ENCODE assay signal across 10 cellular contexts in genomic region chr22:26482171-26482570, GRCh38. TPM values are rescaled to one million over a fixed set of nuclear protein-coding genes. Genes with fewer than 3 reads are reported as not detected.
DNase-seq lines count a peak whose midpoint lies in the region; ATAC-seq and TF ChIP-seq lines count a peak whose summit lies in the region.
"Had no signal": no experiment of that assay in that cellular context is flagged by ENCODE, and none has a peak within 500 bp of the region (broad histone marks: within the 10 kb centered on the region; RNA-seq: fewer than 3 reads in every experiment).

No MANE protein-coding gene starts in this region.

- H4K20me1 ChIP-seq in OCI-LY1 (ENCODE audit: insufficient read depth, low read length) = no peaks in the 10 kb centered on the region

- H3K4me1 ChIP-seq in OCI-LY1 (ENCODE audit: insufficient read depth, low read length, severe bottlenecking) (peaks cover 86% of the 10 kb centered on the region), skeletal muscle satellite cell (ENCODE audit: control insufficient read depth, insufficient read depth, low read length) (peaks cover 29% of the 10 kb centered on the region), sigmoid colon (peaks cover 0 to 63% (median 57%) of the 10 kb centered on the region in 4 donors)

- 47 to 50% methylated on average over 5 of the region's 5 CpGs for WGBS in sigmoid colon, 2 donors

- H3K27ac ChIP-seq in OCI-LY1 (ENCODE audit: low read depth, low read length, poor library complexity, severe bottlenecking) (peak overlapping the region; percentile 94), sigmoid colon (peak overlapping the region in 1 of 4 donors; percentile 91)

- H3K4me3 Mint-ChIP-seq in activated CD8-positive, alpha-beta memory T cell treated with anti-CD3 and anti-CD28 coated beads, Interleukin-2, amount 10 ng/mL, durations not matched to agents 7 days and 5 days = peak overlapping the region; percentile 93
- peak overlapping the region; percentile 86 for H3K4me3 Mint-ChIP-seq in dendritic cell treated with granulocyte-macrophage colony-stimulating factor and Interleukin-4, amounts not matched to agents 40 ng/mL and 50 ng/mL, for 4 days

- TF ChIP-seq POLR2A in sigmoid colon (IDR thresholded peaks at IDR 0.05) = no peak

- peaks cover 60% of the 10 kb centered on the region for H3K79me2 ChIP-seq in OCI-LY1 (ENCODE audit: insufficient read depth, low read length)

- H2AFZ ChIP-seq in OCI-LY1 (ENCODE audit: low read length) = no peak overlapping the region

- peaks cover 30% of the 10 kb centered on the region; the same call in 1 of the 2 replicates for H3K36me3 ChIP-seq in OCI-LY1 (ENCODE audit: insufficient read depth, low read length)
- peaks cover 17% of the 10 kb centered on the region for H3K36me3 ChIP-seq in skeletal muscle satellite cell (ENCODE audit: insufficient read depth, low read length)
- H3K36me3 ChIP-seq in sigmoid colon = peaks cover 0 to 20% (median under 1%) of the 10 kb centered on the region in 4 donors

- peaks cover 27% of the 10 kb centered on the region for H3K36me3 Mint-ChIP-seq in activated CD8-positive, alpha-beta memory T cell treated with anti-CD3 and anti-CD28 coated beads, Interleukin-2, amount 10 ng/mL, durations not matched to agents 7 days and 5 days
- peaks cover 60% of the 10 kb centered on the region for H3K36me3 Mint-ChIP-seq in dendritic cell treated with granulocyte-macrophage colony-stimulating factor and Interleukin-4, amounts not matched to agents 40 ng/mL and 50 ng/mL, for 4 days (ENCODE audit: low read depth)

- TF ChIP-seq EP300 in sigmoid colon (IDR thresholded peaks at IDR 0.05) = no peak

- H3F3A ChIP-seq in OCI-LY1 (ENCODE audit: insufficient read depth, low read length) = peaks cover 8% of the 10 kb centered on the region; the same call in 1 of the 2 replicates

- H3K9ac ChIP-seq in OCI-LY1 (ENCODE audit: low read length) = peak overlapping the region; percentile 90
- H3K9ac ChIP-seq in skeletal muscle satellite cell (ENCODE audit: low read depth, low read length) = peak overlapping the region; percentile 98

- no peak for TF ChIP-seq CTCF in OCI-LY1 (IDR thresholded peaks at IDR 0.05; ENCODE audit: low read length)
- TF ChIP-seq CTCF in sigmoid colon (IDR thresholded peaks at IDR 0.05) = no peak

- CTCF ChIA-PET in activated CD8-positive, alpha-beta memory T cell treated with anti-CD3 and anti-CD28 coated beads, Interleukin-2, amount 10 ng/mL, durations not matched to agents 7 days and 5 days (lab: Charles Lee) = interaction anchor here (0.9 to 4.8 kb wide), 11 partner anchors 9 to 191 kb away, joined by 3 to 26 read pairs (median 6); partner anchors contain the start of genes ASPHD2 and MIAT

- H3K27me3 ChIP-seq in OCI-LY1 (ENCODE audit: insufficient read depth, low read length) (no peaks in the 10 kb centered on the region), skeletal muscle satellite cell (ENCODE audit: control insufficient read depth, insufficient read depth, low read length) (no peaks in the 10 kb centered on the region), sigmoid colon (no peaks in the 10 kb centered on the region)

- H3K4me3 ChIP-seq in OCI-LY1 (ENCODE audit: low read depth, low read length, poor library complexity, severe bottlenecking) (peak overlapping the region; percentile 88), skeletal muscle satellite cell (ENCODE audit: low read length) (peak overlapping the region; percentile 95), sigmoid colon (no peak overlapping the region)

- H3K9me2 ChIP-seq in OCI-LY1 (ENCODE audit: low read depth, low read length) = no peaks in the 10 kb centered on the region

- intact Hi-C loops in dendritic cell treated with granulocyte-macrophage colony-stimulating factor and Interleukin-4, amounts not matched to agents 40 ng/mL and 50 ng/mL, for 4 days (cut with micrococcal nuclease) = no loop called here
- intact Hi-C loops in sigmoid colon (cut with DNase I) = no loop called here

- no peaks in the 10 kb centered on the region for H3K9me3 Mint-ChIP-seq in activated CD8-positive, alpha-beta memory T cell treated with anti-CD3 and anti-CD28 coated beads, Interleukin-2, amount 10 ng/mL, durations not matched to agents 7 days and 5 days (ENCODE audit: low read depth)
- H3K9me3 Mint-ChIP-seq in dendritic cell treated with granulocyte-macrophage colony-stimulating factor and Interleukin-4, amounts not matched to agents 40 ng/mL and 50 ng/mL, for 4 days = no peaks in the 10 kb centered on the region

- H3K4me2 ChIP-seq in OCI-LY1 (ENCODE audit: low read length) = peak overlapping the region; percentile 86
- peak overlapping the region; percentile 95 for H3K4me2 ChIP-seq in skeletal muscle satellite cell (ENCODE audit: low read length)

- peak overlapping the region; percentile 88 for H3K27ac Mint-ChIP-seq in activated CD8-positive, alpha-beta memory T cell treated with anti-CD3 and anti-CD28 coated beads, Interleukin-2, amount 10 ng/mL, durations not matched to agents 7 days and 5 days
- H3K27ac Mint-ChIP-seq in dendritic cell treated with granulocyte-macrophage colony-stimulating factor and Interleukin-4, amounts not matched to agents 40 ng/mL and 50 ng/mL, for 4 days = peak overlapping the region; percentile 95

- no peaks in the 10 kb centered on the region for H3K27me3 Mint-ChIP-seq in activated CD8-positive, alpha-beta memory T cell treated with anti-CD3 and anti-CD28 coated beads, Interleukin-2, amount 10 ng/mL, durations not matched to agents 7 days and 5 days
- no peaks in the 10 kb centered on the region for H3K27me3 Mint-ChIP-seq in dendritic cell treated with granulocyte-macrophage colony-stimulating factor and Interleukin-4, amounts not matched to agents 40 ng/mL and 50 ng/mL, for 4 days

- DNase-seq in activated CD8-positive, alpha-beta memory T cell treated with anti-CD3 and anti-CD28 coated beads, Interleukin-2, amount 10 ng/mL, durations not matched to agents 7 days and 5 days = no peak
- DNase-seq in activated CD8-positive, alpha-beta memory T cell treated with anti-CD3 and anti-CD28 coated beads, Interleukin-2, amount 50 U/mL, for 4 hours = no peak
- DNase-seq in putamen (ENCODE audit: low spot score) = no peak
- no peak for DNase-seq in sigmoid colon
- DNase-seq: small intestine; stimulated activated naive CD4-positive, alpha-beta T cell treated with Interleukin-2 at 50 U/mL for 16 hours had no signal

- peaks cover 79% of the 10 kb centered on the region for H3K4me1 Mint-ChIP-seq in activated CD8-positive, alpha-beta memory T cell treated with anti-CD3 and anti-CD28 coated beads, Interleukin-2, amount 10 ng/mL, durations not matched to agents 7 days and 5 days
- H3K4me1 Mint-ChIP-seq in dendritic cell treated with granulocyte-macrophage colony-stimulating factor and Interleukin-4, amounts not matched to agents 40 ng/mL and 50 ng/mL, for 4 days (ENCODE audit: low read depth) = peaks cover 79% of the 10 kb centered on the region

- no peaks in the 10 kb centered on the region for H3K9me3 ChIP-seq in OCI-LY1 (ENCODE audit: low read length)
- no peaks in the 10 kb centered on the region for H3K9me3 ChIP-seq in skeletal muscle satellite cell (replicated peaks; ENCODE audit: low read length)
- no peaks in the 10 kb centered on the region for H3K9me3 ChIP-seq in sigmoid colon

- no peak for ATAC-seq in activated CD8-positive, alpha-beta memory T cell treated with anti-CD3 and anti-CD28 coated beads, Interleukin-2, amount 10 ng/mL, durations not matched to agents 7 days and 5 days
- no peak for ATAC-seq in GM18498 (IDR thresholded peaks at IDR 0.05; ENCODE audit: unreplicated experiment)

RNA-seq across cellular contexts. Expression of gene HPS4, which starts 1.4 kb away (rescaled TPM):
- 10 to 100 TPM; 39.3 to 41.2 TPM for total RNA-seq in activated CD8-positive, alpha-beta memory T cell treated with anti-CD3 and anti-CD28 coated beads, Interleukin-2, amount 10 ng/mL, durations not matched to agents 7 days and 5 days
- total RNA-seq in skeletal muscle satellite cell (2012; rRNA removed) = 18.5 and 19.0 TPM in 2 replicates
- total RNA-seq in sigmoid colon = 10 to 100 TPM; 16.0 to 48.7 (median 20.5) TPM
- polyA plus RNA-seq in sigmoid colon = 10 to 100 TPM in 1 of 3 donors, 1 to 10 TPM in 2; 4.8 to 19.0 (median 9.0) TPM

RNA-seq across cellular contexts. Expression of gene SRRD, which starts 1.5 kb away (rescaled TPM):
- 10 to 100 TPM; 17.5 to 22.6 TPM for total RNA-seq in activated CD8-positive, alpha-beta memory T cell treated with anti-CD3 and anti-CD28 coated beads, Interleukin-2, amount 10 ng/mL, durations not matched to agents 7 days and 5 days
- total RNA-seq in skeletal muscle satellite cell (2012; rRNA removed) = 9.4 and 13.2 TPM in 2 replicates
- 10 to 100 TPM in 3 of 4 donors, 1 to 10 TPM in 1; 10.0 to 17.4 (median 11.3) TPM for total RNA-seq in sigmoid colon
- 10 to 100 TPM in 1 of 3 donors, 1 to 10 TPM in 2; 4.4 to 10.0 (median 4.8) TPM for polyA plus RNA-seq in sigmoid colon

RNA-seq across cellular contexts. Expression of gene TFIP11, which starts 30.1 kb away (rescaled TPM):
- total RNA-seq in activated CD8-positive, alpha-beta memory T cell treated with anti-CD3 and anti-CD28 coated beads, Interleukin-2, amount 10 ng/mL, durations not matched to agents 7 days and 5 days = 10 to 100 TPM; 58.0 to 64.8 TPM
- 27.1 and 28.4 TPM in 2 replicates for total RNA-seq in skeletal muscle satellite cell (2012; rRNA removed)
- total RNA-seq in sigmoid colon = 10 to 100 TPM; 14.0 to 19.1 (median 15.8) TPM
- 10 to 100 TPM in 2 of 3 donors, 1 to 10 TPM in 1; 8.4 to 18.2 (median 10.2) TPM for polyA plus RNA-seq in sigmoid colon

RNA-seq across cellular contexts. Expression of gene ASPHD2, which starts 53.1 kb away (rescaled TPM):
- total RNA-seq in activated CD8-positive, alpha-beta memory T cell treated with anti-CD3 and anti-CD28 coated beads, Interleukin-2, amount 10 ng/mL, durations not matched to agents 7 days and 5 days = 10 to 100 TPM; 15.3 to 17.0 TPM
- 0.51 and 2.6 TPM in 2 replicates for total RNA-seq in skeletal muscle satellite cell (2012; rRNA removed)
- total RNA-seq in sigmoid colon = 1 to 10 TPM in 3 of 4 donors, under 1 TPM in 1; 0.83 to 1.6 (median 1.3) TPM
- 1 to 10 TPM; 1.2 to 3.4 (median 1.8) TPM for polyA plus RNA-seq in sigmoid colon

Comparison
In these comparisons a context has a peak if more than half of its experiments do, and no peak if none do; other contexts are left out.
1. H3K4me3 ChIP-seq: peak in OCI-LY1 (single experiment) and skeletal muscle satellite cell (single experiment); none in sigmoid colon (0 of 4).